Comparison of ENCODE assay signal across 1 cellular context in genomic region chr19:43562211-43562697, GRCh38.
TF ChIP-seq lines count a peak whose summit lies in the region.

No MANE protein-coding gene starts in this region.

TF ChIP-seq in HepG2, 621 proteins besides CTCF, POLR2A, EP300 and RAD21:
- TF ChIP-seq ZNF703 (CRISPR knock-in tag; IDR thresholded peaks at IDR 0.05; ENCODE audit: borderline replicate concordance) = no peak
- no peak for TF ChIP-seq ZKSCAN8 (CRISPR knock-in tag; IDR thresholded peaks at IDR 0.05; ENCODE audit: borderline replicate concordance)
- TF ChIP-seq SP1 (IDR thresholded peaks at IDR 0.05) = no peak
- TF ChIP-seq SP1 (CRISPR knock-in tag; IDR thresholded peaks at IDR 0.05) = no peak
- TF ChIP-seq ZNF382 (CRISPR knock-in tag; IDR thresholded peaks at IDR 0.05; ENCODE audit: borderline replicate concordance) = no peak
- TF ChIP-seq, protein P1, sequence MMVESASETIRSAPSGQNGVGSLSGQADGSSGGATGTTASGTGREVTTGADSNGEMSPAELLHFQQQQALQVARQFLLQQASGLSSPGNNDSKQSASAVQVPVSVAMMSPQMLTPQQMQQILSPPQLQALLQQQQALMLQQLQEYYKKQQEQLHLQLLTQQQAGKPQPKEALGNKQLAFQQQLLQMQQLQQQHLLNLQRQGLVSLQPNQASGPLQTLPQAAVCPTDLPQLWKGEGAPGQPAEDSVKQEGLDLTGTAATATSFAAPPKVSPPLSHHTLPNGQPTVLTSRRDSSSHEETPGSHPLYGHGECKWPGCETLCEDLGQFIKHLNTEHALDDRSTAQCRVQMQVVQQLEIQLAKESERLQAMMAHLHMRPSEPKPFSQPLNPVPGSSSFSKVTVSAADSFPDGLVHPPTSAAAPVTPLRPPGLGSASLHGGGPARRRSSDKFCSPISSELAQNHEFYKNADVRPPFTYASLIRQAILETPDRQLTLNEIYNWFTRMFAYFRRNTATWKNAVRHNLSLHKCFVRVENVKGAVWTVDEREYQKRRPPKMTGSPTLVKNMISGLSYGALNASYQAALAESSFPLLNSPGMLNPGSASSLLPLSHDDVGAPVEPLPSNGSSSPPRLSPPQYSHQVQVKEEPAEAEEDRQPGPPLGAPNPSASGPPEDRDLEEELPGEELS (CRISPR knock-in tag; IDR thresholded peaks at IDR 0.05) = no peak
- TF ChIP-seq ZNF180 (CRISPR knock-in tag; IDR thresholded peaks at IDR 0.05; ENCODE audit: borderline replicate concordance, low read depth) = no peak
